27 cellular contexts compared by ENCODE assay signal in genomic region chr6:25402125-25402524, GRCh38.
"Had no signal": no experiment of that assay in that cellular context is flagged by ENCODE, and none has a peak within 500 bp of the region (broad histone marks: within the 10 kb centered on the region; RNA-seq: fewer than 3 reads in every experiment).

No MANE protein-coding gene starts in this region.

- H3K9me3 Mint-ChIP-seq: activated B cell treated with CpG ODN at 0.5 μM for 24 hours; activated CD8-positive, alpha-beta T cell treated with anti-CD3 and anti-CD28 coated beads for 36 hours; activated T-cell treated with anti-CD3 and anti-CD28 coated beads, Interleukin-2, amount 50 U/mL, for 4 hours; activated T-helper 17 cell treated with anti-CD3 and anti-CD28 coated beads, Interleukin-2, amount 50 U/mL, for 72 hours; effector memory CD8-positive, alpha-beta T cell had no signal

- DNase-seq: activated B cell treated with CpG ODN at 0.5 μM for 24 hours; activated CD4-positive, alpha-beta T cell treated with anti-CD3 and anti-CD28 coated beads for 48 hours; activated CD4-positive, alpha-beta T cell treated with anti-CD3 and anti-CD28 coated beads, Interleukin-2, amount 50 U/mL, for 1 hour; activated CD4-positive, alpha-beta T cell treated with anti-CD3 and anti-CD28 coated beads, Interleukin-2, amount 50 U/mL, for 48 hours; activated CD8-positive, alpha-beta memory T cell treated with anti-CD3 and anti-CD28 coated beads for 24 hours; activated CD8-positive, alpha-beta T cell treated with anti-CD3 and anti-CD28 coated beads for 36 hours; activated effector memory CD4-positive, alpha-beta T cell treated with Interleukin-2 at 50 U/mL for 16 hours; activated gamma-delta T cell treated with Interleukin-2 at 50 U/mL for 16 hours; activated naive CD4-positive, alpha-beta T cell treated with anti-CD3 and anti-CD28 coated beads, Interleukin-2, amount 50 U/mL, for 16 hours; activated naive CD4-positive, alpha-beta T cell treated with Interleukin-2 at 50 U/mL for 16 hours; activated T-cell treated with anti-CD3 and anti-CD28 coated beads, Interleukin-2, amount 50 U/mL, for 4 hours; amniotic stem cell; aorta; body of pancreas; caudate nucleus; cortex of kidney; dermis blood vessel endothelial cell; effector CD4-positive, alpha-beta T cell; effector memory CD8-positive, alpha-beta T cell; esophagus squamous epithelium; foreskin melanocyte; T-helper 2 cell had no signal

- H3K36me3 ChIP-seq: esophagus squamous epithelium, gastroesophageal sphincter had no signal

- H3K9me3 ChIP-seq: body of pancreas, esophagus squamous epithelium, gastroesophageal sphincter had no signal

- H3K36me3 Mint-ChIP-seq: activated naive CD8-positive, alpha-beta T cell had no signal

- H3K27me3 Mint-ChIP-seq: activated B cell treated with CpG ODN at 0.5 μM for 24 hours; activated CD8-positive, alpha-beta T cell treated with anti-CD3 and anti-CD28 coated beads for 36 hours; activated naive CD8-positive, alpha-beta T cell; activated T-helper 17 cell treated with anti-CD3 and anti-CD28 coated beads, Interleukin-2, amount 50 U/mL, for 72 hours had no signal

- H3K27ac ChIP-seq: body of pancreas, esophagus squamous epithelium, gastroesophageal sphincter, VCaP had no signal

- ATAC-seq: activated CD4-positive, CD25-positive, alpha-beta regulatory T cell treated with anti-CD3 and anti-CD28 coated beads, Interleukin-2, amount 50 U/mL, for 24 hours; activated CD8-positive, alpha-beta T cell treated with anti-CD3 and anti-CD28 coated beads for 36 hours; activated T-cell treated with anti-CD3 and anti-CD28 coated beads, Interleukin-2, amount 50 U/mL, for 4 hours; activated T-helper 17 cell treated with anti-CD3 and anti-CD28 coated beads, Interleukin-2, amount 50 U/mL, for 72 hours; body of pancreas; effector memory CD8-positive, alpha-beta T cell; gastroesophageal sphincter had no signal

- H3K4me3 Mint-ChIP-seq: activated B cell treated with CpG ODN at 0.5 μM for 24 hours; activated CD8-positive, alpha-beta T cell treated with anti-CD3 and anti-CD28 coated beads for 36 hours; activated naive CD8-positive, alpha-beta T cell; activated T-cell treated with anti-CD3 and anti-CD28 coated beads, Interleukin-2, amount 50 U/mL, for 4 hours; activated T-helper 17 cell treated with anti-CD3 and anti-CD28 coated beads, Interleukin-2, amount 50 U/mL, for 72 hours; effector memory CD8-positive, alpha-beta T cell had no signal

- H3K27ac Mint-ChIP-seq: activated B cell treated with CpG ODN at 0.5 μM for 24 hours; activated CD8-positive, alpha-beta T cell treated with anti-CD3 and anti-CD28 coated beads for 36 hours; activated naive CD8-positive, alpha-beta T cell; activated T-helper 17 cell treated with anti-CD3 and anti-CD28 coated beads, Interleukin-2, amount 50 U/mL, for 72 hours; effector memory CD8-positive, alpha-beta T cell had no signal

- H3K27me3 ChIP-seq: body of pancreas, esophagus squamous epithelium, gastroesophageal sphincter had no signal

- H3K4me3 ChIP-seq: body of pancreas, esophagus squamous epithelium, gastroesophageal sphincter had no signal
